ENCODE assay signal across 9 cellular contexts in genomic region chrX:37786666-37787337, GRCh38. TPM values are rescaled to one million over a fixed set of nuclear protein-coding genes. Genes with fewer than 3 reads are reported as not detected.
DNase-seq lines count a peak whose midpoint lies in the region; ATAC-seq lines count a peak whose summit lies in the region.
"Had no signal": no experiment of that assay in that cellular context is flagged by ENCODE, and none has a peak within 500 bp of the region (broad histone marks: within the 10 kb centered on the region; RNA-seq: fewer than 3 reads in every experiment).

No MANE protein-coding gene starts in this region.

- ATAC-seq in GM18873 (IDR thresholded peaks at IDR 0.05; ENCODE audit: low FRiP score, unreplicated experiment): peak; percentile 68
- peak; percentile 76 for ATAC-seq in HG02610 (IDR thresholded peaks at IDR 0.05; ENCODE audit: unreplicated experiment)
- ATAC-seq in natural killer cell treated with Interleukin-12 subunit alpha and Interleukin-12 subunit beta and Interleukin-15 and Interleukin-18, amount 100 ng/mL, for 72 hours: no peak

- peak overlapping the region; percentile 23 for H3K4me3 Mint-ChIP-seq in natural killer cell treated with Interleukin-12 subunit alpha and Interleukin-12 subunit beta and Interleukin-15 and Interleukin-18, amount 100 ng/mL, for 72 hours

- H3K36me3 Mint-ChIP-seq in natural killer cell treated with Interleukin-12 subunit alpha and Interleukin-12 subunit beta and Interleukin-15 and Interleukin-18, amount 100 ng/mL, for 72 hours: no peaks in the 10 kb centered on the region

- H3K27ac Mint-ChIP-seq in natural killer cell treated with Interleukin-12 subunit alpha and Interleukin-12 subunit beta and Interleukin-15 and Interleukin-18, amount 100 ng/mL, for 72 hours: peak overlapping the region in 1 of 2 donors; percentile 22

- H3K9me2 ChIP-seq in Karpas-422 (replicated peaks; ENCODE audit: insufficient read depth, low read length): no peaks in the 10 kb centered on the region

- H3K36me3 ChIP-seq in Karpas-422 (ENCODE audit: insufficient read depth, low read length): no peaks in the 10 kb centered on the region

- H3K9ac ChIP-seq in Karpas-422 (ENCODE audit: low read length): peak overlapping the region; percentile 43

- no peaks in the 10 kb centered on the region for H3K9me3 Mint-ChIP-seq in natural killer cell treated with Interleukin-12 subunit alpha and Interleukin-12 subunit beta and Interleukin-15 and Interleukin-18, amount 100 ng/mL, for 72 hours

- peak overlapping the region; percentile 62 for H3K4me2 ChIP-seq in Karpas-422 (ENCODE audit: low read depth, low read length, poor library complexity, severe bottlenecking)

- H3K4me3 ChIP-seq in Karpas-422 (ENCODE audit: low read length): peak overlapping the region; percentile 49

- H3K4me1 Mint-ChIP-seq in natural killer cell treated with Interleukin-12 subunit alpha and Interleukin-12 subunit beta and Interleukin-15 and Interleukin-18, amount 100 ng/mL, for 72 hours (ENCODE audit: low read depth in 2 of 2): peaks cover 9 to 20% of the 10 kb centered on the region in 2 donors

- H3K27me3 Mint-ChIP-seq in natural killer cell treated with Interleukin-12 subunit alpha and Interleukin-12 subunit beta and Interleukin-15 and Interleukin-18, amount 100 ng/mL, for 72 hours: peaks cover 0 to 17% of the 10 kb centered on the region in 2 donors

- no peaks in the 10 kb centered on the region for H4K20me1 ChIP-seq in Karpas-422 (ENCODE audit: insufficient read depth, low read depth, low read length)

- peak overlapping the region; percentile 96 for H3K27ac ChIP-seq in Karpas-422 (ENCODE audit: low read length)
- H3K27ac ChIP-seq: RWPE1 had no signal

- H3K9me3 ChIP-seq in Karpas-422 (ENCODE audit: low read length): no peaks in the 10 kb centered on the region

- H3K79me2 ChIP-seq in Karpas-422 (ENCODE audit: low read length): no peaks in the 10 kb centered on the region

- no peak overlapping the region for H2AFZ ChIP-seq in Karpas-422 (ENCODE audit: low read length)

- no peaks in the 10 kb centered on the region for H3K27me3 ChIP-seq in Karpas-422 (ENCODE audit: low read length)

- H3K4me1 ChIP-seq in Karpas-422 (ENCODE audit: low read length): peaks cover 54% of the 10 kb centered on the region

- DNase-seq in Karpas-422 (peak; percentile 81), COR-L47 (lab: John Stamatoyannopoulos, UW) (no peak), kidney tubule cell (ENCODE audit: low spot score) (no peak), NCI-H226 (no peak)
- DNase-seq in natural killer cell treated with Interleukin-12 subunit alpha and Interleukin-12 subunit beta and Interleukin-15 and Interleukin-18, amount 100 ng/mL, for 72 hours (ENCODE audit: low spot score): no peak
- no peak for DNase-seq in stimulated activated CD4-positive, alpha-beta T cell treated with anti-CD3 and anti-CD28 coated beads, Interleukin-2, amount 100 ng/mL, for 48 hours

RNA-seq across cellular contexts. Expression of gene CYBB, which starts 6.9 kb away (rescaled TPM):
- 13.4 and 14.4 TPM in 2 replicates for total RNA-seq in Karpas-422 (2014; rRNA removed; shearing (Covaris generic); ENCODE audit: low replicate concordance)
- total RNA-seq in natural killer cell treated with Interleukin-12 subunit alpha and Interleukin-12 subunit beta and Interleukin-15 and Interleukin-18, amount 100 ng/mL, for 72 hours: under 1 TPM; 0.10 to 0.70 TPM

Comparison
In these comparisons a context has a peak if more than half of its experiments do, and no peak if none do; other contexts are left out.
1. ATAC-seq: peak in GM18873 (single experiment) and HG02610 (single experiment); none in natural killer cell treated with Interleukin-12 subunit alpha and Interleukin-12 subunit beta and Interleukin-15 and Interleukin-18, amount 100 ng/mL, for 72 hours (0 of 2).